In the genomic region with DNA sequence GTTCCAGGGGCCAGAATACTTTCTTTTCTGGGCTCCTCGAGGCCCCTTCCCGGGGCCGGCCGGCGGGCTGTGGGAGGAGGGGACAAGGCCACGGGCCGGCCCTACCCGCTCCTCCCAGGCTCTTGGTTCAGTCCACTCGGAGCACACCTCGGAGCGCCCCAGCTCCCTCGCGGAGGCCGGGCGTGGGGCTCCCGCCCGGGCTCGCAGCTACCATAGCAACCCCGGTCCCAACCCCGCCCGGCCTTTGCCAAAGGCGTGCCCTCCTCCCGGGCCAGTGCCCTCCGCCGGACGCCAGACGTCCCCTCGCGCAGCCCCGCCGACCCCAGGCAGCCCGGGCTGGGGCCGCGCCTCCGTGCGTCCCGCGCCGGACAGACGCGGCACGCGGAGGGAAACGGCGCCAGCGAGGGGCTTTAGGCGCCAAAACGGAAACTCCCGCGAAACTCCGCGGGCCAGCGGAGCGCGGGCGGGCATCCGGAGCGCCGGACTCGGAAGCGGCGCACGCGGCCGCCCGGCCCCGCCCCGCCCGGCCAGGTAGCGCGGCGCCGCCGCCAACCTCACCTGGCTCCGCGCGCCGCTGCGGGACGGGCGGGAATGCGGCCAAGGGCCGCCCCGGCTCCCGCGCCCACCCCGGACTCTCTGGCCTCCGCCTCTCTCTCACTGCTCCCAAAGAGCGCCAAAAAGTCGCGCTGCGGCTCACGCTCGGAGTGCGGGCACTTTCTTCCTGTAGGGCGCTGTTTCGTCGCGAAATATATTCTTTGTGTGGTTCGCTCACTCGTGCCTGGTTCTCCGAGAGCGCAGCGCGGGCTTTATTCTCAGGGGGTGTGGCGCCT, we compare ENCODE assay signal across 8 cellular contexts. TPM values are rescaled to one million over a fixed set of nuclear protein-coding genes. Genes with fewer than 3 reads are reported as not detected.
DNase-seq lines count a peak whose midpoint lies in the region; ATAC-seq and TF ChIP-seq lines count a peak whose summit lies in the region.

No MANE protein-coding gene starts in this region.

- H3K27me3 ChIP-seq in left lung = peaks cover 0 to 4% of the 10 kb centered on the region in 2 donors

- no peaks in the 10 kb centered on the region for H3K9me3 ChIP-seq in left lung

- H3K9me3 Mint-ChIP-seq in dendritic cell treated with granulocyte-macrophage colony-stimulating factor and Interleukin-4, amounts not matched to agents 40 ng/mL and 50 ng/mL, for 4 days = no peaks in the 10 kb centered on the region

- H3K27ac ChIP-seq in left lung = peak overlapping the region; percentile 82 to 90

- H3K27ac Mint-ChIP-seq in dendritic cell treated with granulocyte-macrophage colony-stimulating factor and Interleukin-4, amounts not matched to agents 40 ng/mL and 50 ng/mL, for 4 days = peak overlapping the region; percentile 99

- H3K4me1 ChIP-seq in left lung = peaks cover 0 to 22% of the 10 kb centered on the region in 2 donors

- peak overlapping the region; percentile 96 for H3K4me3 Mint-ChIP-seq in dendritic cell treated with granulocyte-macrophage colony-stimulating factor and Interleukin-4, amounts not matched to agents 40 ng/mL and 50 ng/mL, for 4 days

- no peak for TF ChIP-seq CTCF in WI38 (IDR thresholded peaks at IDR 0.05; ENCODE audit: low read depth, low read length)
- TF ChIP-seq CTCF in left lung (IDR thresholded peaks at IDR 0.05) = no peak

- DNase-seq in NCI-H2107 (lab: John Stamatoyannopoulos, UW) (peak; percentile 39), NCI-H2107 treated with DMSO at 0.1 percent for 48 hours (lab: John Stamatoyannopoulos, UW; ENCODE audit: unreplicated experiment) (no peak), NCI-H1417 (lab: John Stamatoyannopoulos, UW) (peak; percentile 39 to 87 (median 87)), left lung (peak; percentile 79 to 92)
- peak; percentile 15 to 31 for DNase-seq in stimulated activated CD4-positive, alpha-beta T cell treated with anti-CD3 and anti-CD28 coated beads, Interleukin-4, amount 100 ng/mL, for 48 hours (ENCODE audit: low read depth in 2 of 2)

- H3K27me3 Mint-ChIP-seq in dendritic cell treated with granulocyte-macrophage colony-stimulating factor and Interleukin-4, amounts not matched to agents 40 ng/mL and 50 ng/mL, for 4 days = no peaks in the 10 kb centered on the region

- intact Hi-C loops in dendritic cell treated with granulocyte-macrophage colony-stimulating factor and Interleukin-4, amounts not matched to agents 40 ng/mL and 50 ng/mL, for 4 days (cut with micrococcal nuclease) = loop anchor here (5.0 to 10.0 kb wide), 2 partner anchors 267 to 675 kb away; no protein-coding TSS in a partner anchor
- intact Hi-C loops in left lung (cut with DNase I) = no loop called here

- H3K4me3 ChIP-seq in WI38 (ENCODE audit: low read depth, low read length) (peak overlapping the region; percentile 50), left lung (peak overlapping the region; percentile 40 to 54)

- H3K36me3 Mint-ChIP-seq in dendritic cell treated with granulocyte-macrophage colony-stimulating factor and Interleukin-4, amounts not matched to agents 40 ng/mL and 50 ng/mL, for 4 days (ENCODE audit: low read depth) = peaks cover 6% of the 10 kb centered on the region

- H3K36me3 ChIP-seq in left lung = no peaks in the 10 kb centered on the region

- peaks cover 11% of the 10 kb centered on the region for H3K4me1 Mint-ChIP-seq in dendritic cell treated with granulocyte-macrophage colony-stimulating factor and Interleukin-4, amounts not matched to agents 40 ng/mL and 50 ng/mL, for 4 days (ENCODE audit: low read depth)

- peak; percentile 55 for ATAC-seq in HG02763 (IDR thresholded peaks at IDR 0.05; ENCODE audit: unreplicated experiment)
- ATAC-seq in left lung = peak; percentile 95

RNA-seq across cellular contexts. Expression of a gene that starts 0.6 kb away (rescaled TPM):
- total RNA-seq in left lung = 10 to 100 TPM; 20.4 to 21.6 TPM
